In the genomic region with DNA sequence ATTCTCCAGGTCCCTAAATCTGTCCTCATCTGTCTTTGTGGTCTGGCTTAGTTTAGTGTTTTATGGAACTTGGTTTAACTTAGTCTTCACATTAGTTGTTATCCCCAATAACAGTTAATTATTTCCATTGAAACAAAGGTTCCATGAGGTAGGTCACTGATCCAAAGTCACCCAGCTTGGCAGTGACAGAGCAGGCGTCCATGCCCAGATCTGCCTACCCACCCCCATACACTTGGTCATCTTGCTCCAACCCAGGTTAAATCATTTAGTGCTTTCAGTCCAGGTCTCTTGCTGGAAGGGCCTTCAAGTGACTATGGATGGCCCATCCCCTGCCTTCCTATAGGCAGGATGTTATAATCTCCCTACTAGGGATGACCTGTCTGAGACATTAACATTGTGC, we compare ENCODE assay signal across 28 cellular contexts.
"Had no signal": no experiment of that assay in that cellular context is flagged by ENCODE, and none has a peak within 500 bp of the region (broad histone marks: within the 10 kb centered on the region; RNA-seq: fewer than 3 reads in every experiment).

No MANE protein-coding gene starts in this region.

- H3K9me2 ChIP-seq: SK-N-SH had no signal

- H3K4me1 Mint-ChIP-seq: activated CD4-positive, alpha-beta T cell treated with anti-CD3 and anti-CD28 coated beads for 36 hours; brain had no signal

- H3K9me3 ChIP-seq: adrenal gland, ascending aorta, Peyer's patch, SJCRH30, SK-N-SH had no signal

- H3K4me2 ChIP-seq: SK-N-SH had no signal

- H3K9me3 Mint-ChIP-seq: activated CD8-positive, alpha-beta T cell treated with anti-CD3 and anti-CD28 coated beads for 36 hours; activated naive CD8-positive, alpha-beta T cell treated with anti-CD3 and anti-CD28 coated beads, Interleukin-2, amount 10 ng/mL, durations not matched to agents 7 days and 5 days; activated T-cell treated with anti-CD3 and anti-CD28 coated beads, Interleukin-2, amount 50 U/mL, for 72 hours; activated T-helper 2 cell treated with anti-CD3 and anti-CD28 coated beads, Interferon-gamma antibody, Interleukin-2, Interleukin-4, amounts not matched to agents 10 μg/mL and 5 μg/mL and 100 μg/mL, durations not matched to agents 14 hours and 24 hours and 36 hours; brain had no signal

- H3K36me3 ChIP-seq: adrenal gland, ascending aorta, Peyer's patch, SJCRH30 had no signal

- H3K36me3 Mint-ChIP-seq: activated naive CD8-positive, alpha-beta T cell treated with anti-CD3 and anti-CD28 coated beads, Interleukin-2, amount 10 ng/mL, durations not matched to agents 7 days and 5 days; brain had no signal

- H3K4me3 ChIP-seq: adrenal gland, ascending aorta, Peyer's patch, SJCRH30 had no signal

- DNase-seq: activated CD4-positive, alpha-beta T cell treated with anti-CD3 and anti-CD28 coated beads for 36 hours; activated CD4-positive, CD25-positive, alpha-beta regulatory T cell; activated CD8-positive, alpha-beta memory T cell treated with anti-CD3 and anti-CD28 coated beads, Interleukin-2, amount 50 U/mL, for 4 hours; activated CD8-positive, alpha-beta T cell treated with anti-CD3 and anti-CD28 coated beads for 36 hours; activated gamma-delta T cell treated with Interleukin-2 at 50 U/mL for 16 hours; activated naive CD4-positive, alpha-beta T cell treated with anti-CD3 and anti-CD28 coated beads, Interleukin-2, amount 50 U/mL, for 16 hours; activated naive CD8-positive, alpha-beta T cell treated with anti-CD3 and anti-CD28 coated beads, Interleukin-2, amount 10 ng/mL, durations not matched to agents 7 days and 5 days; activated T-cell treated with anti-CD3 and anti-CD28 coated beads, Interleukin-2, amount 50 U/mL, for 72 hours; adrenal gland; KG1; MM.1S; NCI-H1105 treated with DMSO at 0.1 percent for 48 hours; NCI-H1436 treated with DMSO at 0.1 percent for 48 hours; NCI-H187; NCI-H2081; NCI-H510A treated with DMSO at 0.1 percent for 48 hours; NCI-H69; NK-92 treated with Interleukin-12 subunit alpha and Interleukin-12 subunit beta, amount 100 ng/mL, for 24 hours; Peyer's patch; Right ventricle myocardium superior; SJCRH30; SK-N-SH; T-helper 1 cell had no signal

- H3K27ac ChIP-seq: adrenal gland, ascending aorta, Peyer's patch, RWPE1, SJCRH30, VCaP had no signal

- H3K4me3 Mint-ChIP-seq: activated CD4-positive, alpha-beta T cell treated with anti-CD3 and anti-CD28 coated beads for 36 hours; activated CD8-positive, alpha-beta T cell treated with anti-CD3 and anti-CD28 coated beads for 36 hours; activated naive CD8-positive, alpha-beta T cell treated with anti-CD3 and anti-CD28 coated beads, Interleukin-2, amount 10 ng/mL, durations not matched to agents 7 days and 5 days; activated T-cell treated with anti-CD3 and anti-CD28 coated beads, Interleukin-2, amount 50 U/mL, for 72 hours; brain had no signal

- H3K9ac ChIP-seq: SK-N-SH had no signal

- H3K27ac Mint-ChIP-seq: activated CD4-positive, alpha-beta T cell treated with anti-CD3 and anti-CD28 coated beads for 36 hours; activated CD8-positive, alpha-beta T cell treated with anti-CD3 and anti-CD28 coated beads for 36 hours; activated naive CD8-positive, alpha-beta T cell treated with anti-CD3 and anti-CD28 coated beads, Interleukin-2, amount 10 ng/mL, durations not matched to agents 7 days and 5 days; activated T-cell treated with anti-CD3 and anti-CD28 coated beads, Interleukin-2, amount 50 U/mL, for 72 hours; activated T-helper 2 cell treated with anti-CD3 and anti-CD28 coated beads, Interferon-gamma antibody, Interleukin-2, Interleukin-4, amounts not matched to agents 10 μg/mL and 5 μg/mL and 100 μg/mL, durations not matched to agents 14 hours and 24 hours and 36 hours had no signal

- ATAC-seq: activated CD4-positive, alpha-beta T cell treated with anti-CD3 and anti-CD28 coated beads for 36 hours; activated CD8-positive, alpha-beta T cell treated with anti-CD3 and anti-CD28 coated beads for 36 hours; activated T-cell treated with anti-CD3 and anti-CD28 coated beads, Interleukin-2, amount 50 U/mL, for 72 hours had no signal

- H3K4me1 ChIP-seq: ascending aorta, Peyer's patch, SJCRH30 had no signal

- H3K27me3 ChIP-seq: adrenal gland, ascending aorta, Peyer's patch, SJCRH30 had no signal
